8 cellular contexts compared by ENCODE assay signal in genomic region chr3:42051384-42052131, GRCh38. TPM values are rescaled to one million over a fixed set of nuclear protein-coding genes. Genes with fewer than 3 reads are reported as not detected.
A peak's percentile ranks its signal among the peaks of the same experiment; 100 is the strongest.
DNase-seq lines count a peak whose midpoint lies in the region; ATAC-seq and TF ChIP-seq lines count a peak whose summit lies in the region.

No MANE protein-coding gene starts in this region.

- no peaks in the 10 kb centered on the region for H3K9me3 Mint-ChIP-seq in activated CD8-positive, alpha-beta T cell treated with anti-CD3 and anti-CD28 coated beads for 36 hours
- no peaks in the 10 kb centered on the region for H3K9me3 Mint-ChIP-seq in activated CD8-positive, alpha-beta T cell treated with anti-CD3 and anti-CD28 coated beads, Interleukin-2, amount 10 ng/mL, durations not matched to agents 7 days and 5 days (ENCODE audit: insufficient read depth)
- H3K9me3 Mint-ChIP-seq in naive thymus-derived CD8-positive, alpha-beta T cell, result no peaks in the 10 kb centered on the region

- 57 to 63% methylated on average over 4 of the region's 4 CpGs for WGBS in tibial nerve, 2 donors

- POLR2A ChIA-PET in activated CD8-positive, alpha-beta T cell treated with anti-CD3 and anti-CD28 coated beads for 36 hours (lab: Charles Lee), result no interaction called here
- POLR2A ChIA-PET in activated CD8-positive, alpha-beta T cell treated with anti-CD3 and anti-CD28 coated beads, Interleukin-2, amount 10 ng/mL, durations not matched to agents 7 days and 5 days (lab: Charles Lee), result interaction anchor here (0.6 kb wide), 1 partner anchor 40 kb away, joined by 3 read pairs; no protein-coding TSS in a partner anchor
- POLR2A ChIA-PET in naive thymus-derived CD8-positive, alpha-beta T cell (lab: Charles Lee), result no interaction called here

- H3K36me3 Mint-ChIP-seq in activated CD8-positive, alpha-beta T cell treated with anti-CD3 and anti-CD28 coated beads for 36 hours (ENCODE audit: low read depth), result no peaks in the 10 kb centered on the region
- H3K36me3 Mint-ChIP-seq in activated CD8-positive, alpha-beta T cell treated with anti-CD3 and anti-CD28 coated beads, Interleukin-2, amount 10 ng/mL, durations not matched to agents 7 days and 5 days (ENCODE audit: low read depth), result no peaks in the 10 kb centered on the region
- peaks cover 0 to 4% (median 0%) of the 10 kb centered on the region in 3 donors for H3K36me3 Mint-ChIP-seq in naive thymus-derived CD8-positive, alpha-beta T cell

- H3K27me3 ChIP-seq in SU-DHL-6 (ENCODE audit: low read length) (no peaks in the 10 kb centered on the region), tibial nerve (no peaks in the 10 kb centered on the region)

- TF ChIP-seq CTCF in activated CD8-positive, alpha-beta T cell treated with anti-CD3 and anti-CD28 coated beads for 36 hours (IDR thresholded peaks at IDR 0.05), result no peak
- TF ChIP-seq CTCF in SU-DHL-6 (IDR thresholded peaks at IDR 0.05; ENCODE audit: insufficient read depth, low read length, poor library complexity, severe bottlenecking) (no peak), tibial nerve (IDR thresholded peaks at IDR 0.05) (no peak)

- H3K4me2 ChIP-seq in SU-DHL-6 (ENCODE audit: low read depth, low read length, poor library complexity, severe bottlenecking), result peak overlapping the region; percentile 13

- peaks cover 40% of the 10 kb centered on the region for H3K4me1 Mint-ChIP-seq in activated CD8-positive, alpha-beta T cell treated with anti-CD3 and anti-CD28 coated beads for 36 hours (ENCODE audit: low read depth)
- H3K4me1 Mint-ChIP-seq in activated CD8-positive, alpha-beta T cell treated with anti-CD3 and anti-CD28 coated beads, Interleukin-2, amount 10 ng/mL, durations not matched to agents 7 days and 5 days (ENCODE audit: low read depth), result peaks cover 12% of the 10 kb centered on the region
- peaks cover 17 to 59% (median 31%) of the 10 kb centered on the region in 4 donors for H3K4me1 Mint-ChIP-seq in naive thymus-derived CD8-positive, alpha-beta T cell

- H3F3A ChIP-seq in SU-DHL-6 (ENCODE audit: insufficient read depth), result peaks cover 29% of the 10 kb centered on the region

- CTCF ChIA-PET in activated CD8-positive, alpha-beta T cell treated with anti-CD3 and anti-CD28 coated beads for 36 hours (lab: Charles Lee), result interaction anchor here (0.8 to 2.8 kb wide), 2 partner anchors 48 to 69 kb away, joined by 3 to 14 read pairs; no protein-coding TSS in a partner anchor
- CTCF ChIA-PET in activated CD8-positive, alpha-beta T cell treated with anti-CD3 and anti-CD28 coated beads, Interleukin-2, amount 10 ng/mL, durations not matched to agents 7 days and 5 days (lab: Charles Lee), result no interaction called here

- H3K9me3 ChIP-seq in SU-DHL-6 (ENCODE audit: insufficient read depth, low read length), result no peaks in the 10 kb centered on the region
- no peaks in the 10 kb centered on the region for H3K9me3 ChIP-seq in tibial nerve

- H3K9ac ChIP-seq in SU-DHL-6 (ENCODE audit: low read length), result peak overlapping the region; percentile 7; the same call in 1 of the 2 replicates

- peaks cover 3 to 55% (median 28%) of the 10 kb centered on the region in 4 donors for H3K4me1 ChIP-seq in tibial nerve

- H3K36me3 ChIP-seq in SU-DHL-6 (ENCODE audit: low read length) (0 out of 2 replicates have a peak, but pooled peaks cover 4% of the 10 kb centered on the region), tibial nerve (no peaks in the 10 kb centered on the region)

- no peak for TF ChIP-seq EP300 in tibial nerve (IDR thresholded peaks at IDR 0.05)

- H3K9me2 ChIP-seq in SU-DHL-6 (replicated peaks; ENCODE audit: insufficient read depth, low read length), result no peaks in the 10 kb centered on the region

- H3K79me2 ChIP-seq in SU-DHL-6 (ENCODE audit: insufficient read depth, low read length), result peaks cover 95% of the 10 kb centered on the region

- no peak overlapping the region for H2AFZ ChIP-seq in SU-DHL-6 (ENCODE audit: low read depth, low read length, severe bottlenecking)

- no peaks in the 10 kb centered on the region; the same call in 1 of the 2 replicates for H4K20me1 ChIP-seq in SU-DHL-6 (ENCODE audit: low read depth, low read length)

- H3K27me3 Mint-ChIP-seq in activated CD8-positive, alpha-beta T cell treated with anti-CD3 and anti-CD28 coated beads for 36 hours, result no peaks in the 10 kb centered on the region
- H3K27me3 Mint-ChIP-seq in activated CD8-positive, alpha-beta T cell treated with anti-CD3 and anti-CD28 coated beads, Interleukin-2, amount 10 ng/mL, durations not matched to agents 7 days and 5 days (ENCODE audit: low read depth), result no peaks in the 10 kb centered on the region
- no peaks in the 10 kb centered on the region for H3K27me3 Mint-ChIP-seq in naive thymus-derived CD8-positive, alpha-beta T cell

- peak; percentile 39 for ATAC-seq in activated CD8-positive, alpha-beta T cell treated with anti-CD3 and anti-CD28 coated beads for 36 hours
- ATAC-seq in activated CD8-positive, alpha-beta T cell treated with anti-CD3 and anti-CD28 coated beads, Interleukin-2, amount 10 ng/mL, durations not matched to agents 7 days and 5 days, result no peak
- ATAC-seq in naive thymus-derived CD8-positive, alpha-beta T cell, result no peak

- H3K27ac ChIP-seq in SU-DHL-6 (ENCODE audit: low read depth, low read length) (peak overlapping the region; percentile 26), tibial nerve (peak overlapping the region; percentile 54 to 89 (median 76))

- no peak overlapping the region for H3K4me3 Mint-ChIP-seq in activated CD8-positive, alpha-beta T cell treated with anti-CD3 and anti-CD28 coated beads for 36 hours
- H3K4me3 Mint-ChIP-seq in activated CD8-positive, alpha-beta T cell treated with anti-CD3 and anti-CD28 coated beads, Interleukin-2, amount 10 ng/mL, durations not matched to agents 7 days and 5 days, result no peak overlapping the region
- no peak overlapping the region for H3K4me3 Mint-ChIP-seq in naive thymus-derived CD8-positive, alpha-beta T cell

- intact Hi-C loops in activated CD8-positive, alpha-beta T cell treated with anti-CD3 and anti-CD28 coated beads for 36 hours (cut with micrococcal nuclease), result no loop called here

- H3K4me3 ChIP-seq in SU-DHL-6 (ENCODE audit: insufficient read depth, low read length, poor library complexity, severe bottlenecking) (no peak overlapping the region), tibial nerve (no peak overlapping the region)

- no peak for TF ChIP-seq POLR2A in tibial nerve (IDR thresholded peaks at IDR 0.05)

- DNase-seq in activated CD8-positive, alpha-beta T cell treated with anti-CD3 and anti-CD28 coated beads for 36 hours, result peak; percentile 10
- DNase-seq in activated CD8-positive, alpha-beta T cell treated with anti-CD3 and anti-CD28 coated beads, Interleukin-2, amount 10 ng/mL, durations not matched to agents 7 days and 5 days, result no peak
- DNase-seq in kidney tubule cell (ENCODE audit: low spot score) (peak; percentile 43), tibial nerve (ENCODE audit: low spot score in 2 of 2) (no peak), LoVo (ENCODE audit: low spot score) (no peak)
- DNase-seq in naive thymus-derived CD8-positive, alpha-beta T cell, result no peak
- no peak for DNase-seq in stimulated activated CD4-positive, alpha-beta T cell treated with anti-CD3 and anti-CD28 coated beads, Interleukin-4, amount 100 ng/mL, for 1 hour

- H3K27ac Mint-ChIP-seq in activated CD8-positive, alpha-beta T cell treated with anti-CD3 and anti-CD28 coated beads for 36 hours, result no peak overlapping the region
- no peak overlapping the region for H3K27ac Mint-ChIP-seq in activated CD8-positive, alpha-beta T cell treated with anti-CD3 and anti-CD28 coated beads, Interleukin-2, amount 10 ng/mL, durations not matched to agents 7 days and 5 days
- no peak overlapping the region for H3K27ac Mint-ChIP-seq in naive thymus-derived CD8-positive, alpha-beta T cell

RNA-seq across cellular contexts. Expression of gene TRAK1, which starts 39.6 kb away (rescaled TPM):
- total RNA-seq in activated CD8-positive, alpha-beta T cell treated with anti-CD3 and anti-CD28 coated beads for 36 hours, result 10 to 100 TPM; 24.1 to 24.3 TPM
- 10 to 100 TPM; 28.6 to 28.7 TPM for total RNA-seq in activated CD8-positive, alpha-beta T cell treated with anti-CD3 and anti-CD28 coated beads, Interleukin-2, amount 10 ng/mL, durations not matched to agents 7 days and 5 days
- total RNA-seq in tibial nerve, result 10 to 100 TPM; 28.6 to 68.1 (median 35.5) TPM
- total RNA-seq in naive thymus-derived CD8-positive, alpha-beta T cell, result 10 to 100 TPM; 18.8 to 19.1 TPM
- polyA plus RNA-seq in naive thymus-derived CD8-positive, alpha-beta T cell, result 1 to 10 TPM; 4.3 to 8.3 (median 4.8) TPM

Comparison
In these comparisons a context has a peak if more than half of its experiments do, and no peak if none do; other contexts are left out.
1. DNase-seq: peak in activated CD8-positive, alpha-beta T cell treated with anti-CD3 and anti-CD28 coated beads for 36 hours (single experiment) and kidney tubule cell (single experiment); none in activated CD8-positive, alpha-beta T cell treated with anti-CD3 and anti-CD28 coated beads, Interleukin-2, amount 10 ng/mL, durations not matched to agents 7 days and 5 days (single experiment), tibial nerve (0 of 2), LoVo (single experiment), naive thymus-derived CD8-positive, alpha-beta T cell (0 of 10) and stimulated activated CD4-positive, alpha-beta T cell treated with anti-CD3 and anti-CD28 coated beads, Interleukin-4, amount 100 ng/mL, for 1 hour (single experiment).